27 cellular contexts compared by ENCODE assay signal in the genomic region with DNA sequence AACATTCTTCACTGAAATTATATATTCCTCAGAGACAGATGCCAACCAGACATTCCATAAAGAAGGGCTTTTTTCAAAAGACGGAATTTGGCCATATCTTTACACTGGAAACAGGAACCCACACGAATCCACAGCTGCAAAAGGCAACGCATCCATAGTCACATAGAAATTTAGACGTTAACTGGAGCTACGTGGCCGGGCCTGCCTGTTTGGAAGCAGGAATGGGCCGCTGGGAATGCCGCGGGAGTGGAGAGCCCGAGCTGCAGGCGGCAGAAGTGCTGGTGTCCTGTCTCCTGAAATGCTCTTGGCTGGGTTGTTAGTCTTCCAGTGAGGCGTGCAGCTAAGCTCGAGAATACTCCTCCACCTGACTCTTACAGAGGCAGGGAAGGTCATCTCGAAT.
DNase-seq lines count a peak whose midpoint lies in the region; ATAC-seq and TF ChIP-seq lines count a peak whose summit lies in the region.
"Had no signal": no experiment of that assay in that cellular context is flagged by ENCODE, and none has a peak within 500 bp of the region (broad histone marks: within the 10 kb centered on the region; RNA-seq: fewer than 3 reads in every experiment).

No MANE protein-coding gene starts in this region.

- no peak for TF ChIP-seq EP300 in sigmoid colon (IDR thresholded peaks at IDR 0.05)

- H3K4me1 ChIP-seq in right cardiac atrium (ENCODE audit: control insufficient read depth, insufficient read depth, low read length): no peaks in the 10 kb centered on the region
- H3K4me1 ChIP-seq in sigmoid colon: peaks cover 0 to 36% (median 19%) of the 10 kb centered on the region in 4 donors
- H3K4me1 ChIP-seq: A549, Caco-2, pancreas had no signal

- no peaks in the 10 kb centered on the region for H3K27me3 Mint-ChIP-seq in chondrocyte (ENCODE audit: low read depth)
- H3K27me3 Mint-ChIP-seq in activated naive CD4-positive, alpha-beta T cell treated with anti-CD3 and anti-CD28 coated beads for 36 hours (ENCODE audit: low read depth): peaks cover 5% of the 10 kb centered on the region
- H3K27me3 Mint-ChIP-seq: effector memory CD8-positive, alpha-beta T cell had no signal

- peak overlapping the region; percentile 40 for H3K4me3 Mint-ChIP-seq in chondrocyte (ENCODE audit: unreplicated experiment)
- no peak overlapping the region for H3K4me3 Mint-ChIP-seq in activated naive CD4-positive, alpha-beta T cell treated with anti-CD3 and anti-CD28 coated beads for 36 hours
- H3K4me3 Mint-ChIP-seq: effector memory CD8-positive, alpha-beta T cell; naive B cell had no signal

- in situ Hi-C loops in GM13976 (cut with MboI; ENCODE audit: low sequenced_read_pairs, unreplicated experiment): no loop called here

- DNase-seq in DMS79 (lab: John Stamatoyannopoulos, UW) (peak; percentile 74), chondrocyte (ENCODE audit: low spot score) (no peak), right cardiac atrium (peak in 2 of 3 donors; percentile 61 to 64), sigmoid colon (no peak), GM13976 (ENCODE audit: low spot score) (no peak)
- no peak for DNase-seq in activated naive CD4-positive, alpha-beta T cell treated with anti-CD3 and anti-CD28 coated beads for 36 hours
- DNase-seq: activated CD4-positive, alpha-beta T cell treated with anti-CD3 and anti-CD28 coated beads, Interleukin-2, amount 50 U/mL, for 1 hour; Caco-2; effector memory CD8-positive, alpha-beta T cell; esophagus squamous epithelium; GOT3; kidney glomerular epithelial cell; mesenchymal stem cell; naive B cell; NCI-H2081; NCI-H526; stimulated activated CD4-positive, alpha-beta T cell treated with anti-CD3 and anti-CD28 coated beads, Interleukin-1b, Interleukin-23, amount 100 ng/mL, for 48 hours; WERI-Rb-1 had no signal

- no peaks in the 10 kb centered on the region for H3K9me3 Mint-ChIP-seq in chondrocyte (ENCODE audit: low read depth)
- H3K9me3 Mint-ChIP-seq in activated naive CD4-positive, alpha-beta T cell treated with anti-CD3 and anti-CD28 coated beads for 36 hours: peaks cover 3% of the 10 kb centered on the region
- H3K9me3 Mint-ChIP-seq: effector memory CD8-positive, alpha-beta T cell had no signal

- TF ChIP-seq CTCF in chondrocyte (IDR thresholded peaks at IDR 0.05) (peak; percentile 22), sigmoid colon (IDR thresholded peaks at IDR 0.05) (no peak), GM13976 (IDR thresholded peaks at IDR 0.05; ENCODE audit: borderline replicate concordance, control extremely low read depth, extremely low read depth, insufficient read depth, missing control alignments) (no peak)

- peak overlapping the region; percentile 84 for H3K27ac Mint-ChIP-seq in chondrocyte (ENCODE audit: unreplicated experiment)
- H3K27ac Mint-ChIP-seq in activated naive CD4-positive, alpha-beta T cell treated with anti-CD3 and anti-CD28 coated beads for 36 hours: no peak overlapping the region
- H3K27ac Mint-ChIP-seq: activated naive CD4-positive, alpha-beta T cell treated with anti-CD3 and anti-CD28 coated beads, Interleukin-2, amount 50 U/mL, for 72 hours; effector memory CD8-positive, alpha-beta T cell; naive B cell had no signal

- peaks cover 19% of the 10 kb centered on the region for H3K36me3 Mint-ChIP-seq in chondrocyte (ENCODE audit: low read depth)
- H3K36me3 Mint-ChIP-seq in activated naive CD4-positive, alpha-beta T cell treated with anti-CD3 and anti-CD28 coated beads for 36 hours (ENCODE audit: low read depth): no peaks in the 10 kb centered on the region

- TF ChIP-seq POLR2A in sigmoid colon (IDR thresholded peaks at IDR 0.05): no peak

- intact Hi-C loops in right cardiac atrium (cut with DNase I) (no loop called here), sigmoid colon (cut with DNase I) (no loop called here)
- intact Hi-C loops in activated naive CD4-positive, alpha-beta T cell treated with anti-CD3 and anti-CD28 coated beads for 36 hours (cut with micrococcal nuclease): no loop called here

- CTCF ChIA-PET in activated naive CD4-positive, alpha-beta T cell treated with anti-CD3 and anti-CD28 coated beads for 36 hours (lab: Charles Lee): interaction anchor here (0.7 kb wide), 2 partner anchors 287 to 743 kb away, joined by 3 to 5 read pairs; no protein-coding TSS in a partner anchor

- H3K27ac ChIP-seq in right cardiac atrium (ENCODE audit: low read length): peak overlapping the region; percentile 48
- H3K27ac ChIP-seq in sigmoid colon: peak overlapping the region in 3 of 4 donors; percentile 8 to 46 (median 21)
- H3K27ac ChIP-seq: A549, HL-60, pancreas, WERI-Rb-1 had no signal

- H3K4me3 ChIP-seq in right cardiac atrium (ENCODE audit: low read length) (no peak overlapping the region), sigmoid colon (no peak overlapping the region)
- H3K4me3 ChIP-seq: A549, esophagus squamous epithelium, pancreas, skin epidermis, tibial nerve had no signal

- 75% methylated on average over 14 of the region's 14 CpGs for WGBS in right cardiac atrium
- WGBS in sigmoid colon, 2 donors: 92 to 97% methylated on average over 14 of the region's 14 CpGs

- peaks cover 62% of the 10 kb centered on the region for H3K4me1 Mint-ChIP-seq in chondrocyte (ENCODE audit: low read depth)
- H3K4me1 Mint-ChIP-seq in activated naive CD4-positive, alpha-beta T cell treated with anti-CD3 and anti-CD28 coated beads for 36 hours (ENCODE audit: low read depth): no peaks in the 10 kb centered on the region
- H3K4me1 Mint-ChIP-seq: naive B cell had no signal

- no peaks in the 10 kb centered on the region for H3K27me3 ChIP-seq in right cardiac atrium (ENCODE audit: control insufficient read depth, insufficient read depth)
- no peaks in the 10 kb centered on the region for H3K27me3 ChIP-seq in sigmoid colon
- H3K27me3 ChIP-seq: esophagus squamous epithelium, pancreas, tibial nerve had no signal

- ATAC-seq in right cardiac atrium: peak in 1 of 2 donors; percentile 41
- no peak for ATAC-seq in HG03354 (IDR thresholded peaks at IDR 0.05; ENCODE audit: poor library complexity, severe bottlenecking, unreplicated experiment)
- no peak for ATAC-seq in HG02852 (IDR thresholded peaks at IDR 0.05; ENCODE audit: unreplicated experiment)
- ATAC-seq: A549; activated naive CD4-positive, alpha-beta T cell treated with anti-CD3 and anti-CD28 coated beads, Interleukin-2, amount 50 U/mL, for 72 hours; effector memory CD8-positive, alpha-beta T cell; HepG2 had no signal

- H3K36me3 ChIP-seq in sigmoid colon: peaks cover 0 to 60% (median 3%) of the 10 kb centered on the region in 4 donors
- H3K36me3 ChIP-seq: WERI-Rb-1 had no signal

- H3K9me3 ChIP-seq in right cardiac atrium (ENCODE audit: control insufficient read depth, low read length) (peaks cover 3% of the 10 kb centered on the region), sigmoid colon (peaks cover 0 to 3% (median 0%) of the 10 kb centered on the region in 4 donors)
- H3K9me3 ChIP-seq: A549, esophagus squamous epithelium, pancreas, tibial nerve had no signal

Comparison
In these comparisons a context has a peak if more than half of its experiments do, and no peak if none do; other contexts are left out.
1. DNase-seq: peak in DMS79 (single experiment) and right cardiac atrium (2 of 3); none in chondrocyte (single experiment), sigmoid colon (single experiment), activated naive CD4-positive, alpha-beta T cell treated with anti-CD3 and anti-CD28 coated beads for 36 hours (single experiment) and GM13976 (single experiment).